Comparison of ENCODE assay signal across 15 cellular contexts in genomic region chr12:10067942-10068341, GRCh38. TPM values are rescaled to one million over a fixed set of nuclear protein-coding genes. Genes with fewer than 3 reads are reported as not detected.
DNase-seq lines count a peak whose midpoint lies in the region; ATAC-seq, FAIRE-seq and TF ChIP-seq lines count a peak whose summit lies in the region.
"Had no signal": no experiment of that assay in that cellular context is flagged by ENCODE, and none has a peak within 500 bp of the region (broad histone marks: within the 10 kb centered on the region; RNA-seq: fewer than 3 reads in every experiment).

No MANE protein-coding gene starts in this region.

- TF ChIP-seq CTCF in IMR-90 (conservative IDR thresholded peaks at IDR 0.05; ENCODE audit: low read depth, low read length) = no peak
- TF ChIP-seq CTCF in endothelial cell of umbilical vein (IDR thresholded peaks at IDR 0.05; ENCODE audit: extremely low read depth in 1 of 2, insufficient read depth in 1 of 2, low read depth in 1 of 2, low read length in 2 of 2) = no peak
- no peak for TF ChIP-seq CTCF in suprapubic skin (IDR thresholded peaks at IDR 0.05)

- H3K56ac ChIP-seq in IMR-90 (ENCODE audit: extremely low read depth, insufficient read depth, low read length) = no peak overlapping the region

- H3K36me3 ChIP-seq in IMR-90 (ENCODE audit: control insufficient read depth, insufficient read depth, low read length) (no peaks in the 10 kb centered on the region), endothelial cell of umbilical vein (ENCODE audit: control insufficient read depth in 2 of 2, extremely low read depth in 1 of 2, insufficient read depth in 2 of 2, low read length in 2 of 2) (peaks cover 3 to 6% of the 10 kb centered on the region in 2 experiments), suprapubic skin (no peaks in the 10 kb centered on the region), Karpas-422 (ENCODE audit: insufficient read depth, low read length) (no peaks in the 10 kb centered on the region)
- H3K36me3 ChIP-seq: brain microvascular endothelial cell had no signal

- intact Hi-C loops in IMR-90 (cut with micrococcal nuclease) (no loop called here), endothelial cell of umbilical vein (cut with micrococcal nuclease) (loop anchor here (1.0 to 10.0 kb wide), 6 partner anchors 31 to 1107 kb away; partner anchors contain the start of genes GABARAPL1 and SMIM10L1)
- intact Hi-C loops in activated CD4-positive, alpha-beta T cell treated with anti-CD3 and anti-CD28 coated beads for 36 hours (cut with DNase I, micrococcal nuclease) = no loop called here

- peak overlapping the region; percentile 4; the same call in 1 of the 2 replicates for H2BK120ac ChIP-seq in IMR-90 (ENCODE audit: low read depth, low read length)

- H3K79me2 ChIP-seq in endothelial cell of umbilical vein (ENCODE audit: control insufficient read depth, insufficient read depth, low read length) (no peaks in the 10 kb centered on the region), Karpas-422 (ENCODE audit: low read length) (no peaks in the 10 kb centered on the region)

- CTCF ChIA-PET in IMR-90 (lab: Yijun Ruan, JAX) (interaction anchor here (0.6 kb wide), 1 partner anchor 116 kb away, joined by 3 read pairs; no protein-coding TSS in a partner anchor), endothelial cell of umbilical vein (lab: Charles Lee) (interaction anchor here (0.8 to 3.2 kb wide), 24 partner anchors 9 to 325 kb away, joined by 3 to 29 read pairs (median 7); partner anchors contain the start of genes CLEC12B and CLEC1A)
- CTCF ChIA-PET in activated CD4-positive, alpha-beta T cell treated with anti-CD3 and anti-CD28 coated beads for 36 hours (lab: Charles Lee) = interaction anchor here (2.1 kb wide), 1 partner anchor 318 kb away, joined by 4 read pairs; no protein-coding TSS in a partner anchor

- no peak overlapping the region for H2AK9ac ChIP-seq in IMR-90 (replicated peaks; ENCODE audit: low read depth, low read length, poor library complexity)

- H3K27me3 ChIP-seq in IMR-90 (ENCODE audit: control insufficient read depth, insufficient read depth, low read length) (no peaks in the 10 kb centered on the region), endothelial cell of umbilical vein (ENCODE audit: control insufficient read depth in 2 of 2, insufficient read depth in 2 of 2, low read length in 2 of 2) (no peaks in the 10 kb centered on the region), suprapubic skin (no peaks in the 10 kb centered on the region), Karpas-422 (ENCODE audit: low read length) (no peaks in the 10 kb centered on the region)
- H3K27me3 ChIP-seq: brain microvascular endothelial cell had no signal

- no peak overlapping the region for H3K4me2 ChIP-seq in IMR-90 (ENCODE audit: low read depth, low read length)
- H3K4me2 ChIP-seq in endothelial cell of umbilical vein (ENCODE audit: insufficient read depth, low read length) = peak overlapping the region; percentile 84
- no peak overlapping the region for H3K4me2 ChIP-seq in Karpas-422 (ENCODE audit: low read depth, low read length, poor library complexity, severe bottlenecking)

- peak; percentile 90 for FAIRE-seq in endothelial cell of umbilical vein (lab: Jason Lieb, UNC)

- H2AK5ac ChIP-seq in IMR-90 (ENCODE audit: low read depth, low read length) = no peak overlapping the region

- dilution Hi-C loops in IMR-90 (cut with HindIII; ENCODE audit: low sequenced_read_pairs, unreplicated experiment) (no loop called here), endothelial cell of umbilical vein (cut with MboI; ENCODE audit: extremely low pct_ligation_motif_present, low sequenced_read_pairs) (no loop called here)

- no peak for ATAC-seq in IMR-90 (ENCODE audit: low read depth)
- no peak for ATAC-seq in activated CD4-positive, alpha-beta T cell treated with anti-CD3 and anti-CD28 coated beads for 36 hours
- ATAC-seq: natural killer cell treated with Interleukin-12 subunit alpha and Interleukin-12 subunit beta and Interleukin-15 and Interleukin-18, amount 100 ng/mL, for 72 hours had no signal

- H2AFZ ChIP-seq in IMR-90 (replicated peaks; ENCODE audit: low read length, poor library complexity) (no peak overlapping the region), endothelial cell of umbilical vein (ENCODE audit: low read depth, low read length) (no peak overlapping the region), Karpas-422 (ENCODE audit: low read length) (no peak overlapping the region)

- no peak overlapping the region for H3K14ac ChIP-seq in IMR-90 (replicated peaks; ENCODE audit: low read depth, low read length)

- no peak overlapping the region for H4K5ac ChIP-seq in IMR-90 (ENCODE audit: low read depth, low read length)

- POLR2A ChIA-PET in IMR-90 (lab: Charles Lee; ENCODE audit: unreplicated experiment) = no interaction called here
- POLR2A ChIA-PET in endothelial cell of umbilical vein (lab: Charles Lee) = interaction anchor here (0.9 to 2.7 kb wide), 6 partner anchors 29 to 145 kb away, joined by 3 to 15 read pairs (median 7); partner anchors contain the start of genes CLEC12B, CLEC1A and GABARAPL1
- POLR2A ChIA-PET in activated CD4-positive, alpha-beta T cell treated with anti-CD3 and anti-CD28 coated beads for 36 hours (lab: Charles Lee) = no interaction called here

- no peak overlapping the region for H2BK15ac ChIP-seq in IMR-90 (ENCODE audit: low read depth, low read length)

- H3K4me1 ChIP-seq in IMR-90 (ENCODE audit: control insufficient read depth, insufficient read depth, low read length) (peaks cover 4% of the 10 kb centered on the region), endothelial cell of umbilical vein (ENCODE audit: control insufficient read depth, extremely low read depth, insufficient read depth, low read length) (peaks cover 44% of the 10 kb centered on the region), suprapubic skin (peaks cover 13% of the 10 kb centered on the region), Karpas-422 (ENCODE audit: low read length) (peaks cover 5% of the 10 kb centered on the region; the same call in 1 of the 2 replicates)

- BruUV-seq in IMR-90 (replicated peaks; lab: Mats Ljungman, UMichigan) = no TSS peak
- no TSS peak for BruUV-seq in endothelial cell of umbilical vein (replicated peaks; lab: Mats Ljungman, UMichigan)

- no peak overlapping the region for H3K4ac ChIP-seq in IMR-90 (ENCODE audit: low read depth, low read length)

- H3K9me2 ChIP-seq in Karpas-422 (replicated peaks; ENCODE audit: insufficient read depth, low read length) = no peaks in the 10 kb centered on the region

- H3K4me3 ChIP-seq in IMR-90 (ENCODE audit: insufficient read depth, low read depth, low read length) (no peak overlapping the region), endothelial cell of umbilical vein (replicated peaks in 1 of 3; ENCODE audit: insufficient read depth in 1 of 3, low read depth in 1 of 3, low read length in 3 of 3) (peak overlapping the region in 1 of 3 experiments; percentile 3), suprapubic skin (no peak overlapping the region), Karpas-422 (ENCODE audit: low read length) (no peak overlapping the region)

- DNase-seq in IMR-90 = no peak
- peak; percentile 96 for DNase-seq in endothelial cell of umbilical vein (ENCODE audit: low read depth, low spot score)
- peak; percentile 85 to 97 for DNase-seq in lung microvascular endothelial cell (ENCODE audit: low read depth in 2 of 2)
- DNase-seq in suprapubic skin (ENCODE audit: low spot score in 2 of 2) = no peak
- DNase-seq in activated CD4-positive, alpha-beta T cell treated with anti-CD3 and anti-CD28 coated beads for 36 hours = no peak
- no peak for DNase-seq in Karpas-422
- DNase-seq in NCI-H1694 treated with DMSO at 0.1 percent for 48 hours (lab: John Stamatoyannopoulos, UW) = no peak
- DNase-seq in NCI-H2171 (lab: John Stamatoyannopoulos, UW) = no peak
- DNase-seq: activated CD4-positive, alpha-beta T cell treated with anti-CD3 and anti-CD28 coated beads for 48 hours; activated gamma-delta T cell; brain microvascular endothelial cell; CD4-positive, alpha-beta T cell; NCI-H524 treated with DMSO at 0.1 percent for 48 hours had no signal

- no peak for TF ChIP-seq EP300 in suprapubic skin (IDR thresholded peaks at IDR 0.05)

- WGBS in IMR-90 (ENCODE audit: extremely low coverage in 2 of 2, insufficient read length in 1 of 2), 2 experiments = no CpG with 5 or more reads among the region's 3 CpGs
- 62% methylated on average over 3 of the region's 3 CpGs for WGBS in suprapubic skin

- H3K4me1 Mint-ChIP-seq in activated CD4-positive, alpha-beta T cell treated with anti-CD3 and anti-CD28 coated beads for 36 hours = no peaks in the 10 kb centered on the region

- no peaks in the 10 kb centered on the region for H3K79me1 ChIP-seq in IMR-90 (ENCODE audit: low read depth in 1 of 2, low read length in 2 of 2)

- no peak overlapping the region for H4K91ac ChIP-seq in IMR-90 (ENCODE audit: insufficient read depth, low read depth, low read length)

- H3K9me1 ChIP-seq in IMR-90 (ENCODE audit: insufficient read depth, low read length) (0 out of 2 replicates have a peak, but pooled peaks cover 3% of the 10 kb centered on the region), endothelial cell of umbilical vein (replicated peaks; ENCODE audit: control insufficient read depth, extremely low read depth, insufficient read depth, low read length) (no peaks in the 10 kb centered on the region)

- TF ChIP-seq POLR2A in IMR-90 (IDR thresholded peaks at IDR 0.05; ENCODE audit: low read depth, low read length) (no peak), endothelial cell of umbilical vein (IDR thresholded peaks at IDR 0.05; ENCODE audit: low read depth, low read length) (peak; percentile 59), suprapubic skin (IDR thresholded peaks at IDR 0.05) (no peak)

- H3K9me3 Mint-ChIP-seq in activated CD4-positive, alpha-beta T cell treated with anti-CD3 and anti-CD28 coated beads for 36 hours (ENCODE audit: low read depth) = no peaks in the 10 kb centered on the region
- H3K9me3 Mint-ChIP-seq: CD4-positive, alpha-beta T cell; natural killer cell treated with Interleukin-12 subunit alpha and Interleukin-12 subunit beta and Interleukin-15 and Interleukin-18, amount 100 ng/mL, for 72 hours had no signal

- no peaks in the 10 kb centered on the region for H3K9me3 ChIP-seq in IMR-90 (ENCODE audit: control insufficient read depth, insufficient read depth, low read length)
- no peaks in the 10 kb centered on the region for H3K9me3 ChIP-seq in endothelial cell of umbilical vein (replicated peaks; ENCODE audit: control insufficient read depth, insufficient read depth, low read length)
- H3K9me3 ChIP-seq in suprapubic skin = no peaks in the 10 kb centered on the region
- no peaks in the 10 kb centered on the region for H3K9me3 ChIP-seq in Karpas-422 (ENCODE audit: low read length)

- TF ChIP-seq RAD21 in IMR-90 (IDR thresholded peaks at IDR 0.05; ENCODE audit: low read length) = no peak

- no peak overlapping the region for H3K9ac ChIP-seq in IMR-90 (ENCODE audit: low read depth, low read length)
- peak overlapping the region; percentile 85 for H3K9ac ChIP-seq in endothelial cell of umbilical vein (replicated peaks; ENCODE audit: extremely low read depth, insufficient read depth, low read length)
- H3K9ac ChIP-seq in Karpas-422 (ENCODE audit: low read length) = no peak overlapping the region

- no peak overlapping the region for H3K4me3 Mint-ChIP-seq in activated CD4-positive, alpha-beta T cell treated with anti-CD3 and anti-CD28 coated beads for 36 hours
- H3K4me3 Mint-ChIP-seq: CD4-positive, alpha-beta T cell; natural killer cell treated with Interleukin-12 subunit alpha and Interleukin-12 subunit beta and Interleukin-15 and Interleukin-18, amount 100 ng/mL, for 72 hours had no signal

- no peak overlapping the region for H3K27ac ChIP-seq in IMR-90 (ENCODE audit: insufficient read depth, low read length)
- peak overlapping the region; percentile 98 for H3K27ac ChIP-seq in endothelial cell of umbilical vein (ENCODE audit: insufficient read depth, low read depth, low read length)
- peak overlapping the region; percentile 46 for H3K27ac ChIP-seq in suprapubic skin
- no peak overlapping the region for H3K27ac ChIP-seq in Karpas-422 (ENCODE audit: low read length)
- H3K27ac ChIP-seq: brain microvascular endothelial cell had no signal

- H3K36me3 Mint-ChIP-seq in activated CD4-positive, alpha-beta T cell treated with anti-CD3 and anti-CD28 coated beads for 36 hours (ENCODE audit: low read depth) = no peaks in the 10 kb centered on the region
- H3K36me3 Mint-ChIP-seq: natural killer cell treated with Interleukin-12 subunit alpha and Interleukin-12 subunit beta and Interleukin-15 and Interleukin-18, amount 100 ng/mL, for 72 hours had no signal

- no peak overlapping the region for H3K18ac ChIP-seq in IMR-90 (ENCODE audit: low read depth, low read length)

- no peak overlapping the region; the same call in 1 of the 2 replicates for H3K23ac ChIP-seq in IMR-90 (ENCODE audit: low read depth, low read length)

- H3K27me3 Mint-ChIP-seq in activated CD4-positive, alpha-beta T cell treated with anti-CD3 and anti-CD28 coated beads for 36 hours = peaks cover 21% of the 10 kb centered on the region

- no peak overlapping the region for H2BK5ac ChIP-seq in IMR-90 (ENCODE audit: low read depth, low read length, poor library complexity, severe bottlenecking)

- no peaks in the 10 kb centered on the region for H4K20me1 ChIP-seq in IMR-90 (ENCODE audit: insufficient read depth, low read length)
- no peaks in the 10 kb centered on the region for H4K20me1 ChIP-seq in endothelial cell of umbilical vein (replicated peaks; ENCODE audit: control insufficient read depth, extremely low read depth, insufficient read depth, low read length)
- no peaks in the 10 kb centered on the region for H4K20me1 ChIP-seq in Karpas-422 (ENCODE audit: insufficient read depth, low read depth, low read length)

- peak overlapping the region in 1 of 2 experiments; percentile 2; a peak in 1 of 4 replicates for H4K8ac ChIP-seq in IMR-90 (ENCODE audit: low read depth in 2 of 2, low read length in 2 of 2)

- H3K27ac Mint-ChIP-seq in activated CD4-positive, alpha-beta T cell treated with anti-CD3 and anti-CD28 coated beads for 36 hours = no peak overlapping the region
- H3K27ac Mint-ChIP-seq: CD4-positive, alpha-beta T cell; natural killer cell treated with Interleukin-12 subunit alpha and Interleukin-12 subunit beta and Interleukin-15 and Interleukin-18, amount 100 ng/mL, for 72 hours had no signal

- in situ Hi-C loops in IMR-90 (cut with MboI; ENCODE audit: low sequenced_read_pairs) = no loop called here

- H2BK20ac ChIP-seq in IMR-90 (ENCODE audit: low read depth, low read length) = no peak overlapping the region

RNA-seq across cellular contexts. Expression of gene CLEC1A, which starts 30.8 kb away (rescaled TPM):
- not detected in 2 replicates for total RNA-seq in IMR-90 (2012; rRNA removed)
- polyA plus RNA-seq in IMR-90 (2012; rRNA removed) = not detected in 2 replicates
- not detected in 2 replicates for polyA plus RNA-seq in IMR-90 (2012; cell fraction: cytosol; rRNA removed)
- polyA plus RNA-seq in IMR-90 (2012; cell fraction: nucleus; rRNA removed; ENCODE audit: low replicate concordance) = not detected in 2 replicates
- 22.5 and 24.2 TPM in 2 replicates for total RNA-seq in endothelial cell of umbilical vein
- polyA plus RNA-seq in endothelial cell of umbilical vein = 21.2 and 22.0 TPM in 2 replicates
- polyA plus RNA-seq in endothelial cell of umbilical vein (2011; cell fraction: cytosol; rRNA removed) = 22.3 and 24.0 TPM in 2 replicates
- 28.7 and 29.5 TPM in 2 replicates for polyA plus RNA-seq in endothelial cell of umbilical vein (2011; cell fraction: nucleus; rRNA removed)
- 8.1 and 8.5 TPM in 2 replicates for polyA plus RNA-seq in endothelial cell of umbilical vein (2012)
- 18.0 and 23.3 TPM in 2 replicates for polyA minus RNA-seq in endothelial cell of umbilical vein
- not detected for polyA minus RNA-seq in endothelial cell of umbilical vein (2011; cell fraction: cytosol; rRNA and poly(A)+ RNA removed)
- 20.1 and 20.2 TPM in 2 replicates for polyA minus RNA-seq in endothelial cell of umbilical vein (2011; cell fraction: nucleus; rRNA and poly(A)+ RNA removed)
- 12.5 and 14.4 TPM in 2 replicates for total RNA-seq in lung microvascular endothelial cell
- total RNA-seq in suprapubic skin = 1 to 10 TPM in 2 of 4 donors, under 1 TPM in 2; 0.42 to 2.1 (median 1.1) TPM
- total RNA-seq in activated CD4-positive, alpha-beta T cell treated with anti-CD3 and anti-CD28 coated beads for 36 hours = not detected
- not detected in 2 replicates for total RNA-seq in Karpas-422 (2014; rRNA removed; shearing (Covaris generic); ENCODE audit: low replicate concordance)
- total RNA-seq: CD4-positive, alpha-beta T cell; epithelial cell of proximal tubule; natural killer cell treated with Interleukin-12 subunit alpha and Interleukin-12 subunit beta and Interleukin-15 and Interleukin-18, amount 100 ng/mL, for 72 hours had no signal

RNA-seq across cellular contexts. Expression of gene CLEC9A, which starts 37.5 kb away (rescaled TPM):
- total RNA-seq in IMR-90 (2012; rRNA removed) (not detected in 2 replicates), endothelial cell of umbilical vein (not detected in 2 replicates), lung microvascular endothelial cell (not detected in 2 replicates), suprapubic skin (not detected)
- polyA plus RNA-seq in IMR-90 (2012; rRNA removed) (not detected in 2 replicates), endothelial cell of umbilical vein (not detected in 2 replicates)
- not detected in 2 replicates for polyA plus RNA-seq in IMR-90 (2012; cell fraction: cytosol; rRNA removed)
- polyA plus RNA-seq in IMR-90 (2012; cell fraction: nucleus; rRNA removed; ENCODE audit: low replicate concordance) = not detected in 2 replicates
- not detected in 2 replicates for polyA plus RNA-seq in endothelial cell of umbilical vein (2011; cell fraction: cytosol; rRNA removed)
- not detected in 2 replicates for polyA plus RNA-seq in endothelial cell of umbilical vein (2011; cell fraction: nucleus; rRNA removed)
- polyA plus RNA-seq in endothelial cell of umbilical vein (2012) = not detected in 2 replicates
- polyA minus RNA-seq in endothelial cell of umbilical vein = not detected in 2 replicates
- not detected for polyA minus RNA-seq in endothelial cell of umbilical vein (2011; cell fraction: cytosol; rRNA and poly(A)+ RNA removed)
- not detected in 2 replicates for polyA minus RNA-seq in endothelial cell of umbilical vein (2011; cell fraction: nucleus; rRNA and poly(A)+ RNA removed)
- not detected for total RNA-seq in activated CD4-positive, alpha-beta T cell treated with anti-CD3 and anti-CD28 coated beads for 36 hours
- total RNA-seq in Karpas-422 (2014; rRNA removed; shearing (Covaris generic); ENCODE audit: low replicate concordance) = not detected in 2 replicates
- total RNA-seq: epithelial cell of proximal tubule; natural killer cell treated with Interleukin-12 subunit alpha and Interleukin-12 subunit beta and Interleukin-15 and Interleukin-18, amount 100 ng/mL, for 72 hours had no signal

RNA-seq across cellular contexts. Expression of gene CLEC12B, which starts 57.5 kb away (rescaled TPM):
- total RNA-seq in IMR-90 (2012; rRNA removed) (not detected in 2 replicates), endothelial cell of umbilical vein (1.2 TPM in 2 replicates), lung microvascular endothelial cell (under 0.01 TPM in 1 of 2 replicates, not detected in the other), suprapubic skin (1 to 10 TPM; 2.0 to 5.9 (median 4.3) TPM)
- polyA plus RNA-seq in IMR-90 (2012; rRNA removed) (0.03 TPM in 1 of 2 replicates, not detected in the other), endothelial cell of umbilical vein (1.8 and 3.7 TPM in 2 replicates)
- polyA plus RNA-seq in IMR-90 (2012; cell fraction: cytosol; rRNA removed) = not detected in 2 replicates
- polyA plus RNA-seq in IMR-90 (2012; cell fraction: nucleus; rRNA removed; ENCODE audit: low replicate concordance) = not detected in 2 replicates
- polyA plus RNA-seq in endothelial cell of umbilical vein (2011; cell fraction: cytosol; rRNA removed) = 1.5 and 2.3 TPM in 2 replicates
- polyA plus RNA-seq in endothelial cell of umbilical vein (2011; cell fraction: nucleus; rRNA removed) = 4.8 and 7.0 TPM in 2 replicates
- polyA plus RNA-seq in endothelial cell of umbilical vein (2012) = 0.88 and 1.7 TPM in 2 replicates
- 0.58 and 1.6 TPM in 2 replicates for polyA minus RNA-seq in endothelial cell of umbilical vein
- polyA minus RNA-seq in endothelial cell of umbilical vein (2011; cell fraction: cytosol; rRNA and poly(A)+ RNA removed) = not detected
- 1.3 and 2.9 TPM in 2 replicates for polyA minus RNA-seq in endothelial cell of umbilical vein (2011; cell fraction: nucleus; rRNA and poly(A)+ RNA removed)
- total RNA-seq in activated CD4-positive, alpha-beta T cell treated with anti-CD3 and anti-CD28 coated beads for 36 hours = not detected
- total RNA-seq in Karpas-422 (2014; rRNA removed; shearing (Covaris generic); ENCODE audit: low replicate concordance) = not detected in 2 replicates
- total RNA-seq: CD4-positive, alpha-beta T cell; epithelial cell of proximal tubule had no signal

Comparison
In these comparisons a context has a peak if more than half of its experiments do, and no peak if none do; other contexts are left out.
1. DNase-seq: peak in endothelial cell of umbilical vein (single experiment) and lung microvascular endothelial cell (2 of 2); none in IMR-90 (single experiment), suprapubic skin (0 of 2), activated CD4-positive, alpha-beta T cell treated with anti-CD3 and anti-CD28 coated beads for 36 hours (single experiment), Karpas-422 (single experiment), NCI-H1694 treated with DMSO at 0.1 percent for 48 hours (single experiment) and NCI-H2171 (single experiment).
2. H3K27ac ChIP-seq: peak in endothelial cell of umbilical vein (single experiment) and suprapubic skin (single experiment); none in IMR-90 (single experiment) and Karpas-422 (single experiment).